In genomic region chr22:25404923-25405853, GRCh38 we compare ENCODE assay signal across 8 cellular contexts.
DNase-seq lines count a peak whose midpoint lies in the region; ATAC-seq and TF ChIP-seq lines count a peak whose summit lies in the region.

No MANE protein-coding gene starts in this region.

- peak; percentile 60 for ATAC-seq in HG02885 (IDR thresholded peaks at IDR 0.05; ENCODE audit: poor library complexity, unreplicated experiment)
- peak; percentile 73 for ATAC-seq in omental fat pad (ENCODE audit: low FRiP score)
- ATAC-seq in thoracic aorta (ENCODE audit: insufficient number of reproducible peaks, low FRiP score, low read depth): peak; percentile 32

- peak overlapping the region; percentile 76 for H3K4me3 ChIP-seq in thoracic aorta

- peak overlapping the region; percentile 85 for H3K27ac Mint-ChIP-seq in activated naive CD4-positive, alpha-beta T cell treated with anti-CD3 and anti-CD28 coated beads, Interleukin-2, amount 10 ng/mL, durations not matched to agents 7 days and 5 days

- TF ChIP-seq CTCF in omental fat pad (IDR thresholded peaks at IDR 0.05) (no peak), thoracic aorta (IDR thresholded peaks at IDR 0.05) (no peak)

- peaks cover 22 to 30% of the 10 kb centered on the region in 2 donors for H3K4me1 ChIP-seq in thoracic aorta (ENCODE audit: control insufficient read depth in 1 of 2, low read depth in 2 of 2)

- H3K9me3 ChIP-seq in thoracic aorta: no peaks in the 10 kb centered on the region

- no peaks in the 10 kb centered on the region for H3K27me3 Mint-ChIP-seq in activated naive CD4-positive, alpha-beta T cell treated with anti-CD3 and anti-CD28 coated beads, Interleukin-2, amount 10 ng/mL, durations not matched to agents 7 days and 5 days

- peak; percentile 54 for TF ChIP-seq POLR2A in Raji (IDR thresholded peaks at IDR 0.05; ENCODE audit: insufficient read depth, low read depth, low read length)

- H3K27ac ChIP-seq in thoracic aorta: peak overlapping the region; percentile 87 to 89

- no peaks in the 10 kb centered on the region for H3K36me3 ChIP-seq in thoracic aorta

- H3K27me3 ChIP-seq in thoracic aorta (replicated peaks; ENCODE audit: insufficient read depth): no peaks in the 10 kb centered on the region

- no peaks in the 10 kb centered on the region for H3K9me3 Mint-ChIP-seq in activated naive CD4-positive, alpha-beta T cell treated with anti-CD3 and anti-CD28 coated beads, Interleukin-2, amount 10 ng/mL, durations not matched to agents 7 days and 5 days

- CTCF ChIA-PET in activated naive CD4-positive, alpha-beta T cell treated with anti-CD3 and anti-CD28 coated beads, Interleukin-2, amount 10 ng/mL, durations not matched to agents 7 days and 5 days (lab: Charles Lee): interaction anchor here (0.6 kb wide), 1 partner anchor 42 kb away, joined by 5 read pairs; no protein-coding TSS in a partner anchor

- DNase-seq in DMS 273 (lab: John Stamatoyannopoulos, UW; ENCODE audit: unreplicated experiment) (peak; percentile 68), DMS 273 treated with DMSO at 0.1 percent for 48 hours (lab: John Stamatoyannopoulos, UW) (no peak), globus pallidus (ENCODE audit: low spot score) (peak; percentile 64), omental fat pad (ENCODE audit: low spot score) (no peak), thoracic aorta (ENCODE audit: low spot score) (no peak)
- DNase-seq in activated naive CD4-positive, alpha-beta T cell treated with anti-CD3 and anti-CD28 coated beads, Interleukin-2, amount 10 ng/mL, durations not matched to agents 7 days and 5 days: peak; percentile 84

- H3K4me1 Mint-ChIP-seq in activated naive CD4-positive, alpha-beta T cell treated with anti-CD3 and anti-CD28 coated beads, Interleukin-2, amount 10 ng/mL, durations not matched to agents 7 days and 5 days: peaks cover 39% of the 10 kb centered on the region

- H3K36me3 Mint-ChIP-seq in activated naive CD4-positive, alpha-beta T cell treated with anti-CD3 and anti-CD28 coated beads, Interleukin-2, amount 10 ng/mL, durations not matched to agents 7 days and 5 days: no peaks in the 10 kb centered on the region

- H3K4me3 Mint-ChIP-seq in activated naive CD4-positive, alpha-beta T cell treated with anti-CD3 and anti-CD28 coated beads, Interleukin-2, amount 10 ng/mL, durations not matched to agents 7 days and 5 days: peak overlapping the region; percentile 73

Comparison
In these comparisons a context has a peak if more than half of its experiments do, and no peak if none do; other contexts are left out.
1. DNase-seq: peak in DMS 273 (single experiment), activated naive CD4-positive, alpha-beta T cell treated with anti-CD3 and anti-CD28 coated beads, Interleukin-2, amount 10 ng/mL, durations not matched to agents 7 days and 5 days (single experiment) and globus pallidus (single experiment); none in DMS 273 treated with DMSO at 0.1 percent for 48 hours (single experiment), omental fat pad (single experiment) and thoracic aorta (single experiment).
2. Peak in every context shown above with its lines, with median percentiles within 50 percentile points of each other: ATAC-seq.